In genomic region chr3:31453430-31453829, GRCh38 we compare ENCODE assay signal across 2 cellular contexts.
TF ChIP-seq lines count a peak whose summit lies in the region.

No MANE protein-coding gene starts in this region.

TF ChIP-seq in GM12891, 5 proteins besides CTCF, POLR2A, EP300 and RAD21:
- TF ChIP-seq TAF1 (IDR thresholded peaks at IDR 0.05; ENCODE audit: low read depth, low read length) (no peak), POU2F2 (IDR thresholded peaks at IDR 0.05; ENCODE audit: low read depth, low read length) (no peak), PAX5 (IDR thresholded peaks at IDR 0.05; ENCODE audit: insufficient read depth, low read length, severe bottlenecking) (no peak), POLR2AphosphoS5 (IDR thresholded peaks at IDR 0.05; ENCODE audit: low read depth, low read length) (no peak), SPI1 (IDR thresholded peaks at IDR 0.05; ENCODE audit: low read depth, low read length) (no peak)

TF ChIP-seq in K562, 482 proteins besides CTCF, POLR2A, EP300 and RAD21:
- TF ChIP-seq KAT8 (IDR thresholded peaks at IDR 0.05; ENCODE audit: low read depth) (no peak), SNAPC5 (CRISPR knock-in tag; IDR thresholded peaks at IDR 0.05) (no peak), ZFPM2 (CRISPR knock-in tag; IDR thresholded peaks at IDR 0.05) (no peak), ZNF592 (IDR thresholded peaks at IDR 0.05) (no peak), NEUROD1 (IDR thresholded peaks at IDR 0.05; ENCODE audit: borderline replicate concordance, low read depth, low read length, partially characterized antibody) (no peak), ZNF311 (CRISPR knock-in tag; IDR thresholded peaks at IDR 0.05) (no peak), E2F3 (CRISPR knock-in tag; IDR thresholded peaks at IDR 0.05) (no peak), GATA2 (CRISPR knock-in tag; IDR thresholded peaks at IDR 0.05) (no peak), ZNF511 (CRISPR knock-in tag; IDR thresholded peaks at IDR 0.05) (no peak), GMEB1 (CRISPR knock-in tag; IDR thresholded peaks at IDR 0.05) (no peak), GTF2E2 (tag; IDR thresholded peaks at IDR 0.05) (no peak), XRCC5 (IDR thresholded peaks at IDR 0.05; ENCODE audit: low read depth, low read length) (no peak)
